8 cellular contexts compared by ENCODE assay signal in the genomic region with DNA sequence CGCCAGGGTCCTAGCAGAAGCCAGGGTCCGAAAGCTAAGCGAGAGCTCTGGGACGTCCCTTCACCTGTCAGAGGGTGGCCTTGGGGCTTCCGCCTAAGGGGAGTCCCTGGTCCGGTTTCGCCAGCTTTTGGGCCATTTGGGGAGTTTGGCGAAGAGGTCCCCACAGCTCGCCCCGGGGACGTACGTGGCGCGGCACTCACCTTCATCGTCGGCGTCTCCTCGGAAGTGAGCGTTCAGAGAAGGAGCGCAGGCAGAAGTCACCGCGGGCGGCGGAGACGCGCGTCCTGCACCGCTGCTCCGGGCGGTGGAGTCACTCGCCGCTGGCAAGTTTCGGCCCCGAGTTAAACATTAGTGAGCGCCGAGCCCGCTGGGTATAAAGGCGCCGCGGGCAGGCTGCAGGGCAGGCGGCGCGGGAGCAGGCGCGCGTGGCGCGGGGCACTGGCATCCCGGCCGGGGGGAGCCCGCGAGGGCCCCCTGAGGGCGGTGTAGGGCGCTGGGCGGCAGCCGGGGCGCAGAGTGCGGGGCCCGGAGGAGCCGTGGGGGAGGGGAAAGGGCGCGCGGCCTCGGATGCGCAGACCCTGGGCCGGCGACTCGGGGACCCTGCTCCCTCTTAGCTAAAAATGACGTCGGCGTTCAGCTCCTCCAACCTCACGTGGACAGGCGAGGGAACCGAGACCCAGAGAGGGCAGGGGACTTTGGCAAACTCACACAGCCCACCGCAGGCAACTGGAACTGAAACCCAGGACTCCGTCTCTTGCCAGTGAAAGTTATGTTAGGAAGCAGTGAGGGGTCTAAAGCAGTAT. TPM values are rescaled to one million over a fixed set of nuclear protein-coding genes. Genes with fewer than 3 reads are reported as not detected.
A peak's percentile ranks its signal among the peaks of the same experiment; 100 is the strongest.
DNase-seq lines count a peak whose midpoint lies in the region; ATAC-seq and TF ChIP-seq lines count a peak whose summit lies in the region.

A gene (minus strand): TSS at position 440 of the 803 bp plus-strand sequence. CDS start 234 bp downstream, at position 206.

- no peaks in the 10 kb centered on the region for H3K27me3 ChIP-seq in PC-3 (ENCODE audit: low read length)
- no peaks in the 10 kb centered on the region for H3K27me3 ChIP-seq in hepatocyte
- peaks cover 9 to 18% (median 17%) of the 10 kb centered on the region in 3 donors for H3K27me3 ChIP-seq in skeletal muscle tissue (ENCODE audit: control insufficient read depth in 3 of 3, insufficient read depth in 3 of 3, low read length in 3 of 3)

- H3K9me3 ChIP-seq in PC-3 (ENCODE audit: low read length) (peaks cover 2% of the 10 kb centered on the region; the same call in 1 of the 2 replicates), hepatocyte (ENCODE audit: low read depth) (no peaks in the 10 kb centered on the region), skeletal muscle tissue (ENCODE audit: control insufficient read depth in 3 of 3, low read length in 3 of 3) (no peaks in the 10 kb centered on the region)

- CTCF ChIA-PET in PC-3 (lab: Charles Lee): no interaction called here
- CTCF ChIA-PET in activated naive CD4-positive, alpha-beta T cell treated with anti-CD3 and anti-CD28 coated beads for 36 hours (lab: Charles Lee): interaction anchor here (0.8 to 3.6 kb wide), 12 partner anchors 12 to 81 kb away, joined by 3 to 17 read pairs (median 4); no protein-coding TSS in a partner anchor

- peaks cover 21% of the 10 kb centered on the region for H3K36me3 Mint-ChIP-seq in activated naive CD4-positive, alpha-beta T cell treated with anti-CD3 and anti-CD28 coated beads for 36 hours (ENCODE audit: low read depth)

- H4K20me1 ChIP-seq in PC-3 (ENCODE audit: low read length) (no peaks in the 10 kb centered on the region), hepatocyte (ENCODE audit: insufficient read depth, poor library complexity, severe bottlenecking) (no peaks in the 10 kb centered on the region)

- H3K9ac ChIP-seq in PC-3 (ENCODE audit: low read length) (peak within 1 kb of the TSS; percentile 75), skeletal muscle tissue (ENCODE audit: low read depth in 1 of 3, low read length in 3 of 3) (peak within 1 kb of the TSS; percentile 23 to 60 (median 55))

- peak within 1 kb of the TSS; percentile 79 for H3K27ac Mint-ChIP-seq in activated naive CD4-positive, alpha-beta T cell treated with anti-CD3 and anti-CD28 coated beads for 36 hours

- H3K9me2 ChIP-seq in PC-3 (replicated peaks; ENCODE audit: low read length) (no peaks in the 10 kb centered on the region), hepatocyte (replicated peaks; ENCODE audit: insufficient read depth) (no peaks in the 10 kb centered on the region)

- intact Hi-C loops in PC-3 (cut with micrococcal nuclease): loop anchor here (1.0 to 5.0 kb wide), 2 partner anchors 17 to 47 kb away; no protein-coding TSS in a partner anchor
- intact Hi-C loops in activated naive CD4-positive, alpha-beta T cell treated with anti-CD3 and anti-CD28 coated beads for 36 hours (cut with micrococcal nuclease): loop anchor here (2.0 to 5.0 kb wide), 3 partner anchors 49 to 997 kb away; a partner anchor contains a TSS

- H3K4me3 ChIP-seq in PC-3 (ENCODE audit: low read length) (peak within 1 kb of the TSS; percentile 90), hepatocyte (peak within 1 kb of the TSS; percentile 33), skeletal muscle tissue (ENCODE audit: low read length in 3 of 3) (peak within 1 kb of the TSS; percentile 61 to 77 (median 72))

- H2AFZ ChIP-seq in PC-3 (ENCODE audit: low read length) (peak within 1 kb of the TSS; percentile 94), hepatocyte (peak within 1 kb of the TSS; percentile 81)

- H3K27me3 Mint-ChIP-seq in activated naive CD4-positive, alpha-beta T cell treated with anti-CD3 and anti-CD28 coated beads for 36 hours (ENCODE audit: low read depth): no peaks in the 10 kb centered on the region

- no peak; the same call in 1 of the 2 replicates for TF ChIP-seq CTCF in PC-3 (conservative IDR thresholded peaks at IDR 0.05; ENCODE audit: low read depth, low read length)
- no peak for TF ChIP-seq CTCF in hepatocyte (IDR thresholded peaks at IDR 0.05; ENCODE audit: poor library complexity)

- H3K4me1 ChIP-seq in PC-3 (ENCODE audit: insufficient read depth, low read length): peaks cover 42% of the 10 kb centered on the region
- H3K4me1 ChIP-seq in hepatocyte (ENCODE audit: insufficient read depth): peaks cover 54% of the 10 kb centered on the region
- H3K4me1 ChIP-seq in skeletal muscle tissue (ENCODE audit: control insufficient read depth in 3 of 3, insufficient read depth in 3 of 3, low read length in 3 of 3): peaks cover 5 to 9% (median 7%) of the 10 kb centered on the region in 3 donors

- H3K36me3 ChIP-seq in PC-3 (ENCODE audit: low read depth, low read length) (no peaks in the 10 kb centered on the region), hepatocyte (replicated peaks; ENCODE audit: insufficient read depth, low read depth) (no peaks in the 10 kb centered on the region), skeletal muscle tissue (ENCODE audit: control insufficient read depth in 3 of 3, insufficient read depth in 3 of 3, low read length in 3 of 3) (no peaks in the 10 kb centered on the region)

- POLR2A ChIA-PET in PC-3 (lab: Charles Lee; ENCODE audit: unreplicated experiment): no interaction called here

- no peaks in the 10 kb centered on the region for H3F3A ChIP-seq in PC-3 (ENCODE audit: low read length, unreplicated experiment)

- WGBS in hepatocyte (ENCODE audit: low lambda C conversion rate, missing lambda C conversion rate): 2% methylated on average over 63 of the region's 76 CpGs

- peak within 1 kb of the TSS; percentile 87 for H3K4me2 ChIP-seq in PC-3 (ENCODE audit: low read length)
- peak within 1 kb of the TSS; percentile 91 for H3K4me2 ChIP-seq in hepatocyte

- H3K79me2 ChIP-seq in PC-3 (ENCODE audit: low read length) (0 out of 2 replicates have a peak, but pooled peaks cover 3% of the 10 kb centered on the region), hepatocyte (peaks cover 27% of the 10 kb centered on the region)

- H3K9me3 Mint-ChIP-seq in activated naive CD4-positive, alpha-beta T cell treated with anti-CD3 and anti-CD28 coated beads for 36 hours: peaks cover 14% of the 10 kb centered on the region

- no TSS peak for BruUV-seq in PC-3 (replicated peaks; lab: Mats Ljungman, UMichigan)

- H3K27ac ChIP-seq in PC-3 (ENCODE audit: low read length) (peak within 1 kb of the TSS; percentile 25), hepatocyte (peak within 1 kb of the TSS; percentile 85), skeletal muscle tissue (ENCODE audit: low read depth, low read length) (no peak within 1 kb of the TSS)

- peaks cover 48% of the 10 kb centered on the region for H3K4me1 Mint-ChIP-seq in activated naive CD4-positive, alpha-beta T cell treated with anti-CD3 and anti-CD28 coated beads for 36 hours (ENCODE audit: low read depth)

- H3K4me3 Mint-ChIP-seq in activated naive CD4-positive, alpha-beta T cell treated with anti-CD3 and anti-CD28 coated beads for 36 hours: peak within 1 kb of the TSS; percentile 94

- ATAC-seq in HG02884 (IDR thresholded peaks at IDR 0.05; ENCODE audit: unreplicated experiment) (peak; percentile 81), PC-3 (peak; percentile 59)

- DNase-seq in NK-92 treated with Interleukin-12 subunit alpha and Interleukin-12 subunit beta, amount 100 ng/mL, for 24 hours (lab: John Stamatoyannopoulos, UW): peak; percentile 61
- DNase-seq in NK-92 (lab: John Stamatoyannopoulos, UW; ENCODE audit: unreplicated experiment): no peak
- peak; percentile 62 for DNase-seq in PC-3
- DNase-seq in activated naive CD4-positive, alpha-beta T cell treated with anti-CD3 and anti-CD28 coated beads for 36 hours: peak; percentile 60
- DNase-seq in hepatocyte (ENCODE audit: low spot score): peak; percentile 87
- no peak for DNase-seq in SW 1271 (lab: John Stamatoyannopoulos, UW)

RNA-seq across cellular contexts. Expression of the gene that starts here (rescaled TPM):
- total RNA-seq in PC-3 (2014; rRNA removed): 14.8 and 23.3 TPM in 2 replicates
- total RNA-seq in activated naive CD4-positive, alpha-beta T cell treated with anti-CD3 and anti-CD28 coated beads for 36 hours: 10 to 100 TPM; 11.9 to 12.9 TPM
- 218 and 256 TPM in 2 replicates for total RNA-seq in hepatocyte
- 147 and 149 TPM in 2 replicates for polyA plus RNA-seq in hepatocyte
- total RNA-seq in skeletal muscle tissue: 24.0 TPM

Comparison
In these comparisons a context has a peak if more than half of its experiments do, and no peak if none do; other contexts are left out.
1. DNase-seq: peak in NK-92 treated with Interleukin-12 subunit alpha and Interleukin-12 subunit beta, amount 100 ng/mL, for 24 hours (single experiment), PC-3 (single experiment), activated naive CD4-positive, alpha-beta T cell treated with anti-CD3 and anti-CD28 coated beads for 36 hours (single experiment) and hepatocyte (single experiment); none in NK-92 (single experiment) and SW 1271 (0 of 2).
2. H3K4me3 ChIP-seq: peak in every context shown above with its lines; median percentile 90 in PC-3; 72 in skeletal muscle tissue; 33 in hepatocyte.